Comparison of ENCODE assay signal across 16 cellular contexts in genomic region chr10:133355991-133356390, GRCh38. TPM values are rescaled to one million over a fixed set of nuclear protein-coding genes. Genes with fewer than 3 reads are reported as not detected.
DNase-seq lines count a peak whose midpoint lies in the region; TF ChIP-seq lines count a peak whose summit lies in the region.
"Had no signal": no experiment of that assay in that cellular context is flagged by ENCODE, and none has a peak within 500 bp of the region (broad histone marks: within the 10 kb centered on the region; RNA-seq: fewer than 3 reads in every experiment).

No MANE protein-coding gene starts in this region.

- WGBS in smooth muscle cell (ENCODE audit: low lambda C conversion rate) = 97% methylated on average over 3 of the region's 3 CpGs
- 87 to 100% methylated on average over 1 to 3 of the region's 3 CpGs for WGBS in lower leg skin, 2 donors

- H3K9me2 ChIP-seq in MM.1S (replicated peaks; ENCODE audit: insufficient read depth, low read length) = no peaks in the 10 kb centered on the region

- H3K36me3 ChIP-seq in breast epithelium (no peaks in the 10 kb centered on the region), smooth muscle cell (ENCODE audit: low read depth) (no peaks in the 10 kb centered on the region), MM.1S (replicated peaks; ENCODE audit: insufficient read depth, low read length) (no peaks in the 10 kb centered on the region)
- H3K36me3 ChIP-seq: lower lobe of right lung, upper lobe of left lung had no signal

- H3K79me2 ChIP-seq in smooth muscle cell (ENCODE audit: low read depth) = no peaks in the 10 kb centered on the region
- no peaks in the 10 kb centered on the region for H3K79me2 ChIP-seq in MM.1S (ENCODE audit: low read length)

- no peak overlapping the region for H3K27ac ChIP-seq in breast epithelium
- no peak overlapping the region for H3K27ac ChIP-seq in smooth muscle cell (ENCODE audit: low read depth)
- no peak overlapping the region for H3K27ac ChIP-seq in MM.1S (ENCODE audit: low read length)
- H3K27ac ChIP-seq: lower lobe of right lung, upper lobe of left lung had no signal

- H3K36me3 Mint-ChIP-seq in MCF 10A (ENCODE audit: insufficient read depth, unreplicated experiment) (peaks cover 2% of the 10 kb centered on the region), brain (no peaks in the 10 kb centered on the region)

- H3K4me1 Mint-ChIP-seq in MCF 10A (ENCODE audit: insufficient read depth, unreplicated experiment) (no peaks in the 10 kb centered on the region), brain (no peaks in the 10 kb centered on the region)

- intact Hi-C loops in MCF 10A (cut with micrococcal nuclease) = no loop called here
- intact Hi-C loops in breast epithelium (cut with DNase I; ENCODE audit: low total_unique reads) = loop anchor here (2.0 kb wide), 1 partner anchor 23 kb away; the partner anchor contains the start of gene PAOX
- intact Hi-C loops in lower leg skin (cut with DNase I; ENCODE audit: low total_unique reads) = no loop called here

- no peak for TF ChIP-seq POLR2A in breast epithelium (IDR thresholded peaks at IDR 0.05)
- no peak for TF ChIP-seq POLR2A in NB4 (IDR thresholded peaks at IDR 0.05; ENCODE audit: extremely low read depth, insufficient read length)
- TF ChIP-seq POLR2A in lower leg skin (IDR thresholded peaks at IDR 0.05) = no peak

- H3F3A ChIP-seq in smooth muscle cell (ENCODE audit: low read depth) (no peaks in the 10 kb centered on the region), MM.1S (ENCODE audit: insufficient read depth, low read length) (no peaks in the 10 kb centered on the region)

- H3K27ac Mint-ChIP-seq in MCF 10A (ENCODE audit: low read depth, unreplicated experiment) (no peak overlapping the region), brain (peak overlapping the region in 1 of 5 experiments; percentile 70)

- H3K4me1 ChIP-seq in breast epithelium (peaks cover 0 to 4% of the 10 kb centered on the region in 2 donors), smooth muscle cell (ENCODE audit: low read depth) (no peaks in the 10 kb centered on the region), MM.1S (ENCODE audit: low read length) (no peaks in the 10 kb centered on the region)

- peak overlapping the region in 1 of 3 donors; percentile 76 for H3K4me3 ChIP-seq in breast epithelium
- H3K4me3 ChIP-seq in NB4 (ENCODE audit: low read depth, low read length) = peak overlapping the region; percentile 64
- no peak overlapping the region for H3K4me3 ChIP-seq in smooth muscle cell
- H3K4me3 ChIP-seq in MM.1S (ENCODE audit: low read length) = no peak overlapping the region
- no peak overlapping the region for H3K4me3 ChIP-seq in lower leg skin (ENCODE audit: low read depth, poor library complexity, severe bottlenecking)

- H3K27me3 Mint-ChIP-seq in MCF 10A (ENCODE audit: insufficient read depth, unreplicated experiment) (no peaks in the 10 kb centered on the region), brain (no peaks in the 10 kb centered on the region)

- no TSS peak for BruUV-seq in MCF 10A (replicated peaks; lab: Mats Ljungman, UMichigan)

- H2AFZ ChIP-seq in smooth muscle cell (ENCODE audit: low read depth) (no peak overlapping the region), MM.1S (ENCODE audit: low read length) (no peak overlapping the region)

- H3K9ac ChIP-seq in smooth muscle cell (ENCODE audit: low read depth) = no peak overlapping the region
- no peak overlapping the region for H3K9ac ChIP-seq in MM.1S (ENCODE audit: low read length)

- TF ChIP-seq CTCF in MCF 10A (IDR thresholded peaks at IDR 0.05; ENCODE audit: unreplicated experiment) = no peak
- TF ChIP-seq CTCF in breast epithelium (IDR thresholded peaks at IDR 0.05) = no peak
- no peak for TF ChIP-seq CTCF in NB4 (IDR thresholded peaks at IDR 0.05; ENCODE audit: low read depth, low read length)
- no peak for TF ChIP-seq CTCF in brain (conservative IDR thresholded peaks at IDR 0.05)
- TF ChIP-seq CTCF in smooth muscle cell (IDR thresholded peaks at IDR 0.05; ENCODE audit: borderline replicate concordance, insufficient read depth, poor library complexity, severe bottlenecking) = no peak
- TF ChIP-seq CTCF in MM.1S (IDR thresholded peaks at IDR 0.05; ENCODE audit: low read length) = no peak
- no peak for TF ChIP-seq CTCF in lower leg skin (IDR thresholded peaks at IDR 0.05)

- POLR2A ChIA-PET in MCF 10A (lab: Yijun Ruan, JAX) = no interaction called here

- no peaks in the 10 kb centered on the region for H3K9me3 ChIP-seq in breast epithelium
- H3K9me3 ChIP-seq in smooth muscle cell (replicated peaks; ENCODE audit: low read depth) = no peaks in the 10 kb centered on the region
- no peaks in the 10 kb centered on the region for H3K9me3 ChIP-seq in MM.1S (replicated peaks; ENCODE audit: insufficient read depth, low read length)
- H3K9me3 ChIP-seq: lower lobe of right lung, upper lobe of left lung had no signal

- H3K4me2 ChIP-seq in smooth muscle cell (peak overlapping the region; percentile 90), MM.1S (ENCODE audit: low read depth, low read length) (no peak overlapping the region)

- H3K27me3 ChIP-seq in breast epithelium (no peaks in the 10 kb centered on the region), smooth muscle cell (ENCODE audit: low read depth) (no peaks in the 10 kb centered on the region), MM.1S (replicated peaks; ENCODE audit: insufficient read depth, low read length) (peaks cover 26% of the 10 kb centered on the region)

- H3K4me3 Mint-ChIP-seq in MCF 10A (ENCODE audit: unreplicated experiment) (peak overlapping the region; percentile 68), brain (peak overlapping the region in 4 of 5 experiments; percentile 22 to 79 (median 50))

- CTCF ChIA-PET in MCF 10A (lab: Yijun Ruan, JAX) = interaction anchor here (1.3 kb wide), 1 partner anchor 26 kb away, joined by 4 read pairs; no protein-coding TSS in a partner anchor

- DNase-seq in MCF 10A (ENCODE audit: unreplicated experiment) (no peak), breast epithelium (ENCODE audit: low spot score in 2 of 2) (no peak), NB4 (ENCODE audit: low read depth) (no peak), smooth muscle cell (lab: John Stamatoyannopoulos, UW; ENCODE audit: unreplicated experiment) (no peak), MM.1S (no peak), lower leg skin (ENCODE audit: low spot score in 2 of 2) (no peak), NK-92 (lab: John Stamatoyannopoulos, UW; ENCODE audit: unreplicated experiment) (no peak)
- DNase-seq: activated gamma-delta T cell; GOT3; NCI-H2107; stimulated activated CD4-positive, alpha-beta T cell treated with anti-CD3 and anti-CD28 coated beads, Interleukin-2, amount 100 ng/mL, for 48 hours; stimulated activated CD8-positive, alpha-beta memory T cell treated with anti-CD3 and anti-CD28 coated beads, Interleukin-4, amount 100 ng/mL, for 48 hours had no signal

- H3K9me3 Mint-ChIP-seq in MCF 10A (ENCODE audit: unreplicated experiment) (no peaks in the 10 kb centered on the region), brain (no peaks in the 10 kb centered on the region)

- H4K20me1 ChIP-seq in smooth muscle cell (ENCODE audit: low read depth) (peaks cover 19% of the 10 kb centered on the region), MM.1S (ENCODE audit: insufficient read depth, low read length) (no peaks in the 10 kb centered on the region)

RNA-seq across cellular contexts. Expression of gene FUOM, which starts 1.8 kb away (rescaled TPM):
- total RNA-seq in MCF 10A (2022) = 16.6 and 22.6 TPM in 2 replicates
- 10 to 100 TPM; 13.8 to 31.5 (median 31.2) TPM for total RNA-seq in breast epithelium
- 3.5 TPM for polyA plus RNA-seq in brain (ENCODE audit: insufficient read depth, low read depth, low replicate concordance)
- 16.6 and 19.5 TPM in 2 replicates for total RNA-seq in smooth muscle cell
- 43.9 and 46.7 TPM in 2 replicates for polyA plus RNA-seq in smooth muscle cell
- total RNA-seq in lower leg skin = 10 to 100 TPM; 11.1 to 15.8 (median 15.0) TPM

RNA-seq across cellular contexts. Expression of gene PRAP1, which starts 8.8 kb away (rescaled TPM):
- total RNA-seq in MCF 10A (2022) (not detected in 2 replicates), breast epithelium (not detected), smooth muscle cell (not detected in 2 replicates), lower leg skin (not detected)
- polyA plus RNA-seq in brain (ENCODE audit: insufficient read depth, low read depth, low replicate concordance) (not detected), smooth muscle cell (0.27 and 1.4 TPM in 2 replicates)
- total RNA-seq: fibroblast of villous mesenchyme, lower lobe of right lung, upper lobe of left lung had no signal

RNA-seq across cellular contexts. Expression of gene ECHS1, which starts 17.2 kb away (rescaled TPM):
- total RNA-seq in MCF 10A (2022) (72.4 and 82.7 TPM in 2 replicates), breast epithelium (100 to 1,000 TPM in 1 of 3 donors, 10 to 100 TPM in 2; 71.8 to 165 (median 84.2) TPM), smooth muscle cell (63.2 and 63.8 TPM in 2 replicates), lower leg skin (10 to 100 TPM; 40.0 to 85.7 (median 61.8) TPM)
- polyA plus RNA-seq in brain (ENCODE audit: insufficient read depth, low read depth, low replicate concordance) (132 TPM), smooth muscle cell (112 and 113 TPM in 2 replicates)

RNA-seq across cellular contexts. Expression of gene CALY, which starts 19.3 kb away (rescaled TPM):
- total RNA-seq in MCF 10A (2022) (not detected in 2 replicates), breast epithelium (under 1 TPM in 1 of 3 donors, not detected in 2; 0.66 TPM), smooth muscle cell (2.4 and 7.8 TPM in 2 replicates), lower leg skin (not detected)
- polyA plus RNA-seq in brain (ENCODE audit: insufficient read depth, low read depth, low replicate concordance) (52.8 TPM), smooth muscle cell (9.4 and 10.1 TPM in 2 replicates)
- total RNA-seq: fibroblast of villous mesenchyme, lower lobe of right lung had no signal

RNA-seq across cellular contexts. Expression of gene PAOX, which starts 23.1 kb away (rescaled TPM):
- total RNA-seq in MCF 10A (2022) (1.2 and 1.8 TPM in 2 replicates), breast epithelium (10 to 100 TPM in 1 of 3 donors, 1 to 10 TPM in 2; 7.5 to 10.5 (median 8.6) TPM), smooth muscle cell (1.9 and 3.3 TPM in 2 replicates), lower leg skin (10 to 100 TPM in 3 of 4 donors, 1 to 10 TPM in 1; 8.1 to 21.8 (median 14.4) TPM)
- polyA plus RNA-seq in brain (ENCODE audit: insufficient read depth, low read depth, low replicate concordance) (7.9 TPM), smooth muscle cell (7.0 and 7.1 TPM in 2 replicates)
